1 cellular context compared by ENCODE assay signal in genomic region chr10:101672536-101672935, GRCh38.
TF ChIP-seq lines count a peak whose summit lies in the region.

No MANE protein-coding gene starts in this region.

TF ChIP-seq in HepG2, 621 proteins besides CTCF, POLR2A, EP300 and RAD21 (continued from another document):
- TF ChIP-seq MAX (IDR thresholded peaks at IDR 0.05): no peak
